ENCODE assay signal across 8 cellular contexts in the genomic region with DNA sequence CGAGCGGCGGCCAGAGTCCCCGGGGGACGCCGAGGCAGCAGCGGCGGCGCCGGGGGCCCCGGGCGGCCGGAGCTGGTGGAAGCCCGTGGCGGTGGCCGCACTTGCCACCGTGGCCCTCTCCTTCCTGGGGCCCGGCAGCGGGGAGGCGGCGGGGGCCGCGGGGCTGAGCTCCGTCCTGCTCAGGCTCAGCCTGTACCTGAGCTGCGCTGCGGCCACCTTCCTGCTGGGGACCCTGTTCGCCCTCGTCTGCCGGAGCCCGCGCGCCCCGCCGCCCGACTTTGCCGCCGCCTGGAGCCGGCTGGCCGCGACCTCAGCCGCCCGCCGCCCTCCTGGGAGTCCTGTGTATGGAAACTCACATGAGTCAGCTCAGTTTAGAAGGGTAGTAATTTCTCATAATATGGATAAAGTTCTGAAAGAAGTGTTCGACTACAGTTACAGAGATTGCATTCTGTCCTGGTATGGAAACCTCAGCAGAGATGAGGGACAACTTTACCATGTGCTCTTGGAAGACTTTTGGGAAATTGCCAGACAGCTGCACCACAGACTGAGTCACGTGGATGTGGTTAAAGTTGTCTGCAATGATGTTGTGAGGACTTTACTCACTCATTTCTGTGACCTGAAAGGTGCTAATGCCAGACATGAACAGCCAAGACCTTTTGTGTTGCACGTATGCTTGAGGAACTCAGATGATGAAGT.
DNase-seq lines count a peak whose midpoint lies in the region; ATAC-seq lines count a peak whose summit lies in the region.
"Not testable (repeated sequence)": the region's sequence is repeated elsewhere in the genome, so short reads cannot be mapped to it uniquely, and the experiment has no call there.

No MANE protein-coding gene starts in this region.

- H3K27ac Mint-ChIP-seq in CD8-positive, alpha-beta memory T cell, result peak overlapping the region; percentile 53 to 90 (median 80)

- not testable (repeated sequence) for H3K27me3 ChIP-seq in CD8-positive, alpha-beta memory T cell (ENCODE audit: insufficient read depth, low read length, poor library complexity, severe bottlenecking); mononuclear cell (ENCODE audit: insufficient read depth, low read length)

- POLR2A ChIA-PET in CD8-positive, alpha-beta memory T cell (lab: Charles Lee), result interaction anchor here (1.5 kb wide), 1 partner anchor 90 kb away, joined by 3 read pairs; a partner anchor contains a TSS

- H3K36me3 ChIP-seq in CD8-positive, alpha-beta memory T cell (ENCODE audit: insufficient read depth, low read length), result not testable (repeated sequence)

- H3K27ac ChIP-seq in CD8-positive, alpha-beta memory T cell (ENCODE audit: low read depth, low read length), result not testable (repeated sequence)

- H3K9me3 ChIP-seq in CD8-positive, alpha-beta memory T cell (ENCODE audit: low read length); mononuclear cell (ENCODE audit: low read depth, low read length): not testable (repeated sequence)

- not testable (repeated sequence) for H3K9me3 Mint-ChIP-seq in CD8-positive, alpha-beta memory T cell

- H3K4me3 ChIP-seq in CD8-positive, alpha-beta memory T cell (ENCODE audit: low read length), result not testable (repeated sequence)
- peak overlapping the region; percentile 8 for H3K4me3 ChIP-seq in mononuclear cell (ENCODE audit: low read length)

- CTCF ChIA-PET in CD8-positive, alpha-beta memory T cell (lab: Charles Lee), result interaction anchor here (1.3 to 1.4 kb wide), 3 partner anchors 9 to 93 kb away, joined by 3 to 4 read pairs (median 3); no protein-coding TSS in a partner anchor

- ATAC-seq in GM21515 (IDR thresholded peaks at IDR 0.05; ENCODE audit: unreplicated experiment) (peak; percentile 63), HG03521 (IDR thresholded peaks at IDR 0.05; ENCODE audit: unreplicated experiment) (peak; percentile 57)

- peaks cover 13 to 32% (median 21%) of the 10 kb centered on the region in 3 donors for H3K4me1 Mint-ChIP-seq in CD8-positive, alpha-beta memory T cell

- H3K4me3 Mint-ChIP-seq in CD8-positive, alpha-beta memory T cell, result peak overlapping the region; percentile 75 to 84 (median 79)

- peak; percentile 9 to 65 (median 37) for DNase-seq in CD8-positive, alpha-beta memory T cell
- DNase-seq in SIG-M5 treated with dmso at 0.1 percent for 504 hours (lab: John Stamatoyannopoulos, UW; ENCODE audit: unreplicated experiment) (peak; percentile 32), fibroblast of gingiva (ENCODE audit: low read depth) (peak; percentile 83)
- peak; percentile 20 for DNase-seq in activated effector memory CD4-positive, alpha-beta T cell treated with Interleukin-2 at 50 U/mL for 16 hours
- DNase-seq in stimulated activated CD8-positive, alpha-beta memory T cell treated with anti-CD3 and anti-CD28 coated beads, Interleukin-15, amount 100 ng/mL, for 4 hours (ENCODE audit: low read depth in 2 of 2), result peak; percentile 13 to 27

- not testable (repeated sequence) for H3K27me3 Mint-ChIP-seq in CD8-positive, alpha-beta memory T cell

- not testable (repeated sequence) for H3K4me1 ChIP-seq in CD8-positive, alpha-beta memory T cell (ENCODE audit: insufficient read depth, low read length); mononuclear cell (ENCODE audit: insufficient read depth, low read length)

- not testable (repeated sequence) for H3K36me3 Mint-ChIP-seq in CD8-positive, alpha-beta memory T cell

Comparison
In these comparisons a context has a peak if more than half of its experiments do, and no peak if none do; other contexts are left out.
1. DNase-seq: peak in every context shown above with its lines; median percentile 83 in fibroblast of gingiva; 37 in CD8-positive, alpha-beta memory T cell; 32 in SIG-M5 treated with dmso at 0.1 percent for 504 hours; 20 in activated effector memory CD4-positive, alpha-beta T cell treated with Interleukin-2 at 50 U/mL for 16 hours; 20 in stimulated activated CD8-positive, alpha-beta memory T cell treated with anti-CD3 and anti-CD28 coated beads, Interleukin-15, amount 100 ng/mL, for 4 hours.